In genomic region chr16:72856797-72857196, GRCh38 we compare ENCODE assay signal across 10 cellular contexts.
DNase-seq lines count a peak whose midpoint lies in the region; ATAC-seq, FAIRE-seq and TF ChIP-seq lines count a peak whose summit lies in the region.
"Had no signal": no experiment of that assay in that cellular context is flagged by ENCODE, and none has a peak within 500 bp of the region (broad histone marks: within the 10 kb centered on the region; RNA-seq: fewer than 3 reads in every experiment).

No MANE protein-coding gene starts in this region.

- no peaks in the 10 kb centered on the region for H3K9me3 ChIP-seq in A549
- H3K9me3 ChIP-seq in upper lobe of left lung: no peaks in the 10 kb centered on the region

- no peaks in the 10 kb centered on the region for H3K36me3 ChIP-seq in upper lobe of left lung

- H3K4me3 ChIP-seq in A549: no peak overlapping the region
- no peak overlapping the region for H3K4me3 ChIP-seq in epithelial cell of esophagus (ENCODE audit: low read length)
- no peak overlapping the region for H3K4me3 ChIP-seq in upper lobe of left lung

- no peaks in the 10 kb centered on the region for H3K36me3 Mint-ChIP-seq in naive thymus-derived CD8-positive, alpha-beta T cell

- peaks cover 0 to 22% (median 2%) of the 10 kb centered on the region in 5 donors for H3K27me3 Mint-ChIP-seq in naive thymus-derived CD8-positive, alpha-beta T cell

- POLR2A ChIA-PET in A549 (lab: Yijun Ruan, JAX): no interaction called here
- POLR2A ChIA-PET in GM10248 (lab: Yijun Ruan, JAX): interaction anchor here (0.7 kb wide), 1 partner anchor 24 kb away, joined by 3 read pairs; no protein-coding TSS in a partner anchor
- POLR2A ChIA-PET in naive thymus-derived CD8-positive, alpha-beta T cell (lab: Charles Lee): no interaction called here

- TF ChIP-seq RAD21 in A549 (conservative IDR thresholded peaks at IDR 0.05 in 1 of 2, IDR thresholded peaks at IDR 0.05 in 1 of 2): peak in 1 of 2 experiments; percentile 17; a peak in 1 of 5 replicates

- no peak overlapping the region for H3K27ac ChIP-seq in A549
- no peak overlapping the region for H3K27ac ChIP-seq in upper lobe of left lung

- H3K4me2 ChIP-seq in A549: no peak overlapping the region

- TF ChIP-seq EP300 in A549 (IDR thresholded peaks at IDR 0.05): no peak
- TF ChIP-seq EP300 in upper lobe of left lung (IDR thresholded peaks at IDR 0.05): no peak

- no peak for FAIRE-seq in A549 (lab: Jason Lieb, UNC)
- FAIRE-seq: colon had no signal

- H3K4me1 ChIP-seq in A549 (no peaks in the 10 kb centered on the region), upper lobe of left lung (peaks cover 0 to 11% (median 2%) of the 10 kb centered on the region in 4 donors)

- CTCF ChIA-PET in A549 (lab: Yijun Ruan, JAX): interaction anchor here (0.6 to 3.3 kb wide), 9 partner anchors 9 to 274 kb away, joined by 3 to 21 read pairs (median 4); no protein-coding TSS in a partner anchor
- CTCF ChIA-PET in GM10248 (lab: Yijun Ruan, JAX): interaction anchor here (0.8 to 9.4 kb wide), 24 partner anchors 10 to 1021 kb away, joined by 3 to 94 read pairs (median 5); no protein-coding TSS in a partner anchor

- H3K27ac Mint-ChIP-seq in naive thymus-derived CD8-positive, alpha-beta T cell: no peak overlapping the region

- ATAC-seq in A549 (peak; percentile 80 to 84), upper lobe of left lung (ENCODE audit: low FRiP score in 2 of 2) (no peak)
- no peak for ATAC-seq in naive thymus-derived CD8-positive, alpha-beta T cell

- no peaks in the 10 kb centered on the region for H3K27me3 ChIP-seq in upper lobe of left lung

- peak; percentile 30 to 43 for DNase-seq in A549 (ENCODE audit: low read depth in 1 of 2, low spot score in 1 of 2)
- peak; percentile 53 for DNase-seq in GM10248 (ENCODE audit: extremely low spot score)
- peak; percentile 12 for DNase-seq in NCI-H1694 treated with DMSO at 0.1 percent for 48 hours (lab: John Stamatoyannopoulos, UW)
- peak; percentile 31 for DNase-seq in epithelial cell of esophagus (ENCODE audit: low read depth)
- DNase-seq in stimulated activated naive CD4-positive, alpha-beta T cell treated with Interleukin-2 at 50 U/mL for 16 hours (lab: John Stamatoyannopoulos, UW): no peak
- no peak for DNase-seq in naive thymus-derived CD8-positive, alpha-beta T cell
- DNase-seq in HPDE6-E6E7 (ENCODE audit: extremely low spot score): no peak
- no peak for DNase-seq in upper lobe of left lung
- DNase-seq: NCI-H526 treated with DMSO at 0.1 percent for 48 hours had no signal

- TF ChIP-seq POLR2A in A549 (IDR thresholded peaks at IDR 0.05; ENCODE audit: low read length): no peak
- TF ChIP-seq POLR2A in upper lobe of left lung (IDR thresholded peaks at IDR 0.05): no peak

- no peaks in the 10 kb centered on the region for H3K9me3 Mint-ChIP-seq in naive thymus-derived CD8-positive, alpha-beta T cell

- H3K4me1 Mint-ChIP-seq in naive thymus-derived CD8-positive, alpha-beta T cell: peaks cover 0 to 16% (median under 1%) of the 10 kb centered on the region in 4 donors

- TF ChIP-seq CTCF in A549 (IDR thresholded peaks at IDR 0.05): peak; percentile 15; the same call in 1 of the 3 replicates
- peak; percentile 47 for TF ChIP-seq CTCF in GM10248 (IDR thresholded peaks at IDR 0.05; ENCODE audit: control extremely low read depth, extremely low read depth, low read depth, missing control alignments)
- TF ChIP-seq CTCF in epithelial cell of esophagus (IDR thresholded peaks at IDR 0.05; ENCODE audit: insufficient read depth, low read depth, low read length, missing control alignments): peak; percentile 31
- peak in 1 of 6 experiments; percentile 20 for TF ChIP-seq CTCF in upper lobe of left lung (IDR thresholded peaks at IDR 0.05)

- WGBS in A549 (ENCODE audit: missing lambda C conversion rate): 42% methylated on average over 1 of the region's 1 CpG
- 72 to 92% methylated on average over 1 of the region's 1 CpG for WGBS in upper lobe of left lung, 2 donors

- no peak overlapping the region for H3K4me3 Mint-ChIP-seq in naive thymus-derived CD8-positive, alpha-beta T cell

TF ChIP-seq in A549, 52 proteins besides CTCF, POLR2A, EP300 and RAD21:
- TF ChIP-seq MAFK (IDR thresholded peaks at IDR 0.05; ENCODE audit: partially characterized antibody) (no peak), FOSL2 (IDR thresholded peaks at IDR 0.05) (no peak), FOSL2 (CRISPR knock-in tag; IDR thresholded peaks at IDR 0.05) (no peak), CEBPB (IDR thresholded peaks at IDR 0.05) (no peak), MAX (IDR thresholded peaks at IDR 0.05) (no peak), POLR2AphosphoS2 (conservative IDR thresholded peaks at IDR 0.05; ENCODE audit: low read length) (no peak), RCOR1 (IDR thresholded peaks at IDR 0.05; ENCODE audit: low read depth, low read length) (no peak), EHMT2 (IDR thresholded peaks at IDR 0.05; ENCODE audit: low read depth) (no peak)

Comparison
In these comparisons a context has a peak if more than half of its experiments do, and no peak if none do; other contexts are left out.
1. ATAC-seq: peak in A549 (2 of 2); none in naive thymus-derived CD8-positive, alpha-beta T cell (0 of 2) and upper lobe of left lung (0 of 2).
2. DNase-seq: peak in A549 (2 of 2), GM10248 (single experiment), NCI-H1694 treated with DMSO at 0.1 percent for 48 hours (single experiment) and epithelial cell of esophagus (single experiment); none in stimulated activated naive CD4-positive, alpha-beta T cell treated with Interleukin-2 at 50 U/mL for 16 hours (single experiment), naive thymus-derived CD8-positive, alpha-beta T cell (0 of 10), HPDE6-E6E7 (single experiment) and upper lobe of left lung (0 of 2).